In the genomic region with DNA sequence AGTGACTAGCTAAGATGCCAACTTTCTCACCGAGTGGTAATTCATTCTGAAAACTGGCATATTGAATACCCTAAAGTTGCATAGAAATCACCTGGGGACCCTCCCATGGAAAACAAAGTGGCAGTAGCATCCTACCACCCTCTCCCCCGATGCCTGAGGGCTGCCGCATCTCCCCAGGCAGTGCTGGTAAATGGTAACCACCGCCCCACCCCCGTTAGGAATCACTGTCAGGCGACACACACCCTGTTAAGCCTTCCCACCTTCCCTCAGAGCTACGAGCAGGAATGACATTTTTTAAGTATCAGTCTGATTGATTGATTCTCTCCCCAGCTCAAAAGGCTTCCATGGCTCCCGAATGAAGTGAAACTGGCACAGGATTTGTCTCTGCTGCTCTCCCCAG, we compare ENCODE assay signal across 1 cellular context.
TF ChIP-seq lines count a peak whose summit lies in the region.

No MANE protein-coding gene starts in this region.

TF ChIP-seq in H1, 55 proteins besides CTCF, POLR2A, EP300 and RAD21:
- no peak for TF ChIP-seq BACH1 (IDR thresholded peaks at IDR 0.05; ENCODE audit: low read length)
